In the genomic region with DNA sequence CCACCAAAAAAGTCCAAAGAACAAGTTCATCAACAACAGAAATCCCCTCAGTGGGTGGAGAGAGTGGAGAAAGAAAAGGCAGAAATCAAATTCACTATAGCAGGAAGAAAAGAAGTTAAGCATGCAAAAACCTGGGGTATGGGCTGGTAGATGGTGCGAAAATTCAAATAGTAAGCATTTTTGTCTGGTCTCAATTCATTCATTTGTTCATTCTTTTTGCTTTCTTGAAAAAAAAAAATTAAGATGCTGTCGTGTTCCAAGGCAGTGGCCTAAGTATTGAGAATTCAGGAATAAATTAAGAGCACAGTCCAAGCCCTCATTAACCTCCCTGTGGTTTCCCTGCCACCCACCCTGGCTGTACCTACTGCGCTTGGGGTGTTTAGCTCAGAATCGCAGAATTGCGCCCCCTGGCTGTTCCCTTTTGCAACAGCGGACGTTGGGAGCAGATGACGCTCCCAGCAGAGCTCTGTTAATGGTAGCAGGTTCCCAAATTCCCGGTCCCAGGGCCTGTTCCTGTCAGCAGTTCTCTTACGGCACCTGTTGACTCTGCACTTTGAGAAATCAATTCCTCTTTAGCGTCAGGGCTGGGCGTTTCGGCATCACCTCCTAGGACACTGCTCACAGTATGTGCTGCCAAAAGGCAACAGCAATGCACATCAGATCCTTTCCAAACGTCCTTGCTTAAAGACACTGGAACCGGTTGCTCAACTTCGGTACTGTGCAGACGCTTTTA, we compare ENCODE assay signal across 9 cellular contexts. TPM values are rescaled to one million over a fixed set of nuclear protein-coding genes. Genes with fewer than 3 reads are reported as not detected.
DNase-seq lines count a peak whose midpoint lies in the region; ATAC-seq and TF ChIP-seq lines count a peak whose summit lies in the region.
"Had no signal": no experiment of that assay in that cellular context is flagged by ENCODE, and none has a peak within 500 bp of the region (broad histone marks: within the 10 kb centered on the region; RNA-seq: fewer than 3 reads in every experiment).

No MANE protein-coding gene starts in this region.

- H3K27me3 Mint-ChIP-seq in nephron progenitor cell (ENCODE audit: low read depth, poor library complexity), result no peaks in the 10 kb centered on the region

- H3K27ac Mint-ChIP-seq in activated naive CD4-positive, alpha-beta T cell treated with anti-CD3 and anti-CD28 coated beads, Interleukin-2, amount 50 U/mL, for 72 hours, result no peak overlapping the region
- no peak overlapping the region for H3K27ac Mint-ChIP-seq in nephron progenitor cell

- no peaks in the 10 kb centered on the region for H3K36me3 Mint-ChIP-seq in activated naive CD4-positive, alpha-beta T cell treated with anti-CD3 and anti-CD28 coated beads, Interleukin-2, amount 50 U/mL, for 72 hours
- no peaks in the 10 kb centered on the region for H3K36me3 Mint-ChIP-seq in nephron progenitor cell (ENCODE audit: low read depth)

- peak; percentile 43 to 69 for ATAC-seq in activated naive CD4-positive, alpha-beta T cell treated with anti-CD3 and anti-CD28 coated beads, Interleukin-2, amount 50 U/mL, for 72 hours
- ATAC-seq in GM21529 (IDR thresholded peaks at IDR 0.05; ENCODE audit: unreplicated experiment), result no peak
- ATAC-seq: left lung had no signal

- no peak overlapping the region for H3K4me3 Mint-ChIP-seq in nephron progenitor cell

- no peaks in the 10 kb centered on the region for H3K9me3 Mint-ChIP-seq in activated naive CD4-positive, alpha-beta T cell treated with anti-CD3 and anti-CD28 coated beads, Interleukin-2, amount 50 U/mL, for 72 hours
- H3K9me3 Mint-ChIP-seq in nephron progenitor cell, result no peaks in the 10 kb centered on the region

- peak; percentile 58 for DNase-seq in OCI-M1 (lab: John Stamatoyannopoulos, UW)
- peak; percentile 54 to 57 for DNase-seq in activated naive CD4-positive, alpha-beta T cell treated with anti-CD3 and anti-CD28 coated beads, Interleukin-2, amount 50 U/mL, for 72 hours (ENCODE audit: low spot score in 2 of 2)
- peak; percentile 12 for DNase-seq in nephron progenitor cell
- DNase-seq in KG1 (lab: John Stamatoyannopoulos, UW), result no peak
- DNase-seq in HK-2 (ENCODE audit: unreplicated experiment), result no peak
- no peak for DNase-seq in RKO (ENCODE audit: low spot score)

- no peak overlapping the region for H3K4me3 ChIP-seq in GM12875 (ENCODE audit: low read depth, low read length)
- H3K4me3 ChIP-seq: left lung had no signal

- H3K4me1 Mint-ChIP-seq in nephron progenitor cell, result peaks cover 14% of the 10 kb centered on the region

- TF ChIP-seq CTCF in GM12875 (IDR thresholded peaks at IDR 0.05; ENCODE audit: borderline replicate concordance, insufficient read depth, low read depth, low read length), result peak; percentile 72
- TF ChIP-seq CTCF in nephron progenitor cell (IDR thresholded peaks at IDR 0.05), result no peak

RNA-seq across cellular contexts. Expression of a gene that starts 34.0 kb away (rescaled TPM):
- 10 to 100 TPM in 1 of 2 donors, 1 to 10 TPM in 1; 9.9 to 11.2 TPM for total RNA-seq in activated naive CD4-positive, alpha-beta T cell treated with anti-CD3 and anti-CD28 coated beads, Interleukin-2, amount 50 U/mL, for 72 hours

Comparison
In these comparisons a context has a peak if more than half of its experiments do, and no peak if none do; other contexts are left out.
1. DNase-seq: peak in OCI-M1 (single experiment), activated naive CD4-positive, alpha-beta T cell treated with anti-CD3 and anti-CD28 coated beads, Interleukin-2, amount 50 U/mL, for 72 hours (2 of 2) and nephron progenitor cell (single experiment); none in KG1 (single experiment), HK-2 (single experiment) and RKO (single experiment).